ENCODE assay signal across 20 cellular contexts in genomic region chr3:32307591-32307990, GRCh38.
"Had no signal": no experiment of that assay in that cellular context is flagged by ENCODE, and none has a peak within 500 bp of the region (broad histone marks: within the 10 kb centered on the region; RNA-seq: fewer than 3 reads in every experiment).

No MANE protein-coding gene starts in this region.

- H3K9me3 ChIP-seq: ascending aorta, colonic mucosa had no signal

- ATAC-seq: activated T-cell treated with anti-CD3 and anti-CD28 coated beads, Interleukin-2, amount 50 U/mL, for 4 hours; left lobe of liver; naive thymus-derived CD4-positive, alpha-beta T cell; stimulated activated naive B cell treated with anti-CD40 and anti-IgM and Interleukin-4, amounts not matched to agents 10 μg/mL and 1 μg/mL and 100 μg/mL, for 72 hours; T-cell had no signal

- H3K4me3 ChIP-seq: ascending aorta, colonic mucosa, dorsolateral prefrontal cortex, lung had no signal

- H3K27ac ChIP-seq: ascending aorta, colonic mucosa, epithelial cell of prostate had no signal

- H3K27me3 ChIP-seq: ascending aorta, colonic mucosa, dorsolateral prefrontal cortex had no signal

- H3K9me3 Mint-ChIP-seq: activated T-cell treated with anti-CD3 and anti-CD28 coated beads, Interleukin-2, amount 50 U/mL, for 4 hours had no signal

- H3K27me3 Mint-ChIP-seq: activated naive CD4-positive, alpha-beta T cell treated with anti-CD3 and anti-CD28 coated beads, Interleukin-2, amount 10 ng/mL, durations not matched to agents 7 days and 5 days; naive thymus-derived CD4-positive, alpha-beta T cell; T-cell had no signal

- DNase-seq: activated CD4-positive, alpha-beta T cell treated with anti-CD3 and anti-CD28 coated beads, Interleukin-2, amount 50 U/mL, for 48 hours; activated CD8-positive, alpha-beta memory T cell treated with anti-CD3 and anti-CD28 coated beads, Interleukin-2, amount 50 U/mL, for 48 hours; activated naive CD4-positive, alpha-beta T cell treated with anti-CD3 and anti-CD28 coated beads, Interleukin-2, amount 10 ng/mL, durations not matched to agents 7 days and 5 days; activated T-cell treated with anti-CD3 and anti-CD28 coated beads, Interleukin-2, amount 50 U/mL, for 4 hours; colonic mucosa; foreskin fibroblast; kidney; naive thymus-derived CD4-positive, alpha-beta T cell; retina; stimulated activated CD4-positive, alpha-beta T cell treated with anti-CD3 and anti-CD28 coated beads, Interleukin-2, amount 100 ng/mL, for 48 hours; stimulated activated CD8-positive, alpha-beta memory T cell treated with anti-CD3 and anti-CD28 coated beads, Interleukin-4, amount 100 ng/mL, for 48 hours; stimulated activated naive B cell treated with anti-CD40 and anti-IgM and Interleukin-4, amounts not matched to agents 10 μg/mL and 1 μg/mL and 100 μg/mL, for 72 hours; T-cell; T-helper 9 cell; trophoblast cell had no signal

- H3K36me3 ChIP-seq: ascending aorta, colonic mucosa had no signal

- H3K27ac Mint-ChIP-seq: activated naive CD4-positive, alpha-beta T cell treated with anti-CD3 and anti-CD28 coated beads, Interleukin-2, amount 10 ng/mL, durations not matched to agents 7 days and 5 days; stimulated activated naive B cell treated with anti-CD40 and anti-IgM and Interleukin-4, amounts not matched to agents 10 μg/mL and 1 μg/mL and 100 μg/mL, for 72 hours had no signal

- H3K36me3 Mint-ChIP-seq: stimulated activated naive B cell treated with anti-CD40 and anti-IgM and Interleukin-4, amounts not matched to agents 10 μg/mL and 1 μg/mL and 100 μg/mL, for 72 hours had no signal

- H3K4me3 Mint-ChIP-seq: activated naive CD4-positive, alpha-beta T cell treated with anti-CD3 and anti-CD28 coated beads, Interleukin-2, amount 10 ng/mL, durations not matched to agents 7 days and 5 days; activated T-cell treated with anti-CD3 and anti-CD28 coated beads, Interleukin-2, amount 50 U/mL, for 4 hours; naive thymus-derived CD4-positive, alpha-beta T cell; stimulated activated naive B cell treated with anti-CD40 and anti-IgM and Interleukin-4, amounts not matched to agents 10 μg/mL and 1 μg/mL and 100 μg/mL, for 72 hours; T-cell had no signal

- H3K4me1 ChIP-seq: ascending aorta, colonic mucosa had no signal
